In the genomic region with DNA sequence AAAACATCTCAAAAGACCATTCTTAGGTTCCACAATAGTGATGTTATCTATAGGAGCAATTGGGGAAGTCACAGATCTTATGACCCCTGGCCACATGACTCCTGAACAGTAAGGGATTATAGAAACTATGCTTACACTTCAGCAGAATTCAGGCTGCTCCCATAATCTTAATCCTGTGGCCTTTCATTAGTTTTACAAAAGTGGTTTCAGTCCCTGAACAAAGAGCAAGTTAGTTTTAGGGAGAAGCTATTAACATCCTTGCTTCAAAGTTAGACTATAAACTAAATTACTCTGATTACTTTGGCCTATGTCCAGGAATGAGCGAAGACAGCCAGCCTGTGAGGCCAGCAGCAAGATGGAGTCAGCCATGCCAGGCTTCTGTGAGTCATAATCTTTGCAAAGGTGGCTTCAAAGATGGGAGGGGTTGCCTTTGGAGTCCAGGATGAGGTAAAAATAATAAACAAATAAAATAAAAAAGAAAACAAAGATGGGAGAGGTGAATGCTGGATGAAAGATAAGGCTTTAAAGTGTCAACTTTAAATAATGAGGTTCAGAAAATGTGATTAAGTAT, we compare ENCODE assay signal across 12 cellular contexts.
"Had no signal": no experiment of that assay in that cellular context is flagged by ENCODE, and none has a peak within 500 bp of the region (broad histone marks: within the 10 kb centered on the region; RNA-seq: fewer than 3 reads in every experiment).

No MANE protein-coding gene starts in this region.

- DNase-seq: activated gamma-delta T cell; activated naive CD8-positive, alpha-beta T cell treated with anti-CD3 and anti-CD28 coated beads, Interleukin-2, amount 10 ng/mL, durations not matched to agents 7 days and 5 days; activated T-cell treated with anti-CD3 and anti-CD28 coated beads, Interleukin-2, amount 50 U/mL, for 1 hour; anterior cingulate cortex; esophagus squamous epithelium; heart right ventricle; islet precursor cell; left ventricle myocardium inferior; mesenchymal stem cell; ovary; stomach; T-helper 17 cell had no signal

- H3K4me1 ChIP-seq: heart right ventricle, left ventricle myocardium inferior had no signal

- ATAC-seq: heart right ventricle, T-helper 17 cell had no signal

- H3K27ac ChIP-seq: esophagus squamous epithelium, heart right ventricle, left ventricle myocardium inferior, ovary, stomach had no signal

- H3K27me3 ChIP-seq: esophagus squamous epithelium, ovary, stomach had no signal

- H3K4me3 ChIP-seq: esophagus squamous epithelium, heart right ventricle, left ventricle myocardium inferior, ovary, stomach had no signal

- H3K9me3 ChIP-seq: ovary had no signal

- H3K36me3 ChIP-seq: esophagus squamous epithelium, heart right ventricle, left ventricle myocardium inferior, ovary, stomach had no signal
